Comparison of ENCODE assay signal across 9 cellular contexts in the genomic region with DNA sequence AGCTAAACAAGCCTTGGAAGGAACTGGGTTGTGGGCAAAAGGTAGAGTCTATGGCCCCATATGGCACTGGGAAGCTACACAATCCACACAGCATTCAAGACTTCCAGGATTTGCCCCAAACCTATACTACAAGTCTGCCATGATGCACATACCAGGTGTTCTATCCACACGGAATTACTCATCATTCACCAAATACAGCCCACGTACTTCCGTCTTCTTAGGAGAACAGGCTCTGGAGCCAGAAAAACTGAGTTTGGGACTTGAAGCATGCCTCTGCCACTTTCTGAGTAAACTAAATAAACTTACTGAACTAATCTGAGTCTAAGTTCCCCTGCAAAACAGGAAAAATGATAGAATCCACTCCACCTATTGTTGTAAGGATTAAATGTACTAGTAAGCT.
"Had no signal": no experiment of that assay in that cellular context is flagged by ENCODE, and none has a peak within 500 bp of the region (broad histone marks: within the 10 kb centered on the region; RNA-seq: fewer than 3 reads in every experiment).

No MANE protein-coding gene starts in this region.

- FAIRE-seq: K562 had no signal

- H3K27ac ChIP-seq: GM23248, HL-60 had no signal

- DNase-seq: GM23248, GOT3, H7, HFFc6, IMR-90 had no signal

- H3K36me3 ChIP-seq: HAP-1 had no signal

- H3K4me1 ChIP-seq: HAP-1 had no signal

- H3K4me3 ChIP-seq: GM23248, HAP-1, K562 had no signal

- ATAC-seq: HCT116, K562 had no signal

- H3K9me3 ChIP-seq: HAP-1 had no signal
